ENCODE assay signal across 8 cellular contexts in the genomic region with DNA sequence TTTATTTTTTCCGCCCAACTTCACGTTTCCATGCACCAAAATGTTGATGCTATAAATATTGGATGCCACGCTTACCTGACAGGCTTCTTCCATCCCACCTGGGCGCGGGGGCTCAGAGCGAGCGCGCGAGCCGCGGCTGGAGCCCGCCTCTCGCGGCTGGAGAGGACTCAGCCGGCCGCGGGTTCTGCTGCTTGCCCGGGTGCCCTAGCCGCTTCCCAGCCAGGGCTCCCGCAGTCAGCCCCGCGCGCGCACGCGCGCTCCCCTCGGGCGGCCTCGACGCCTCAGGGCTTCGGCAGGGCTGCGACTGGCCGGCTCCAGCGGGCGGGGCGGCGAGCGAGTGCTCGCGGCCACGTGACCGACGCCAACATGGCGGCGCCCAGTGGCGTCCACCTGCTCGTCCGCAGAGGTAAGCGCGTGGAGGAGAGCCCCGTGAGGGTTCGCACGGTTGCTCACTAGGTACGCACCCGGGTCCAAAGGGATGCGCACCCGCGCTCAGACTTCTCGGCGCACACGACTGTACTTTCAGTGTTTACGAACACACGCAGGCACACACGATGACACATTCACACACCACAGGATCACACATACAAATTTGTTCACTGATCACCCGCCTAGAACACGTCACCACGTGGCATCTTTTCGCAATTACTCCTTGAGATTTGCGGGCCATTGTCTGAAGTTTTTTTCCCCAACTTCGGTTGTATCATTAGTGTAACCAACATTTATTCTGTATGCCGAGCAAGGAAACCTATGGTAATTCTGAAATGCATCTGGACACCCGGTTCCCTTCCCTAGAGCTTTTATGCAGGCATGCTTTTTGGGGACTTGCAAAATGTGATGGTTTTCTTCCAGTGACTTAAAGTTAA. TPM values are rescaled to one million over a fixed set of nuclear protein-coding genes. Genes with fewer than 3 reads are reported as not detected.
DNase-seq lines count a peak whose midpoint lies in the region; ATAC-seq and TF ChIP-seq lines count a peak whose summit lies in the region.

A gene (plus strand): TSS at position 350 of the 866 bp plus-strand sequence. CDS start 17 bp downstream, at position 367.

- DNase-seq in NCI-H1092 (lab: John Stamatoyannopoulos, UW) (peak; percentile 89), head of caudate nucleus (peak; percentile 78 to 97 (median 94)), osteocyte (ENCODE audit: extremely low spot score, unreplicated experiment) (peak; percentile 95)

- H3K36me3 Mint-ChIP-seq in activated naive CD8-positive, alpha-beta T cell: no peaks in the 10 kb centered on the region
- peaks cover 1% of the 10 kb centered on the region for H3K36me3 Mint-ChIP-seq in osteocyte (ENCODE audit: unreplicated experiment)

- intact Hi-C loops in head of caudate nucleus (cut with DNase I): loop anchor here (5.0 to 10.0 kb wide), 2 partner anchors 73 to 105 kb away; a partner anchor contains a TSS

- under 1% methylated on average over 73 of the region's 73 CpGs for WGBS in thymus

- peaks cover 3% of the 10 kb centered on the region for H3K27me3 Mint-ChIP-seq in activated naive CD8-positive, alpha-beta T cell
- peaks cover 3% of the 10 kb centered on the region for H3K27me3 Mint-ChIP-seq in osteocyte (ENCODE audit: unreplicated experiment)

- peak within 1 kb of the TSS; percentile 100 for H3K27ac Mint-ChIP-seq in activated naive CD8-positive, alpha-beta T cell
- H3K27ac Mint-ChIP-seq in osteocyte (ENCODE audit: unreplicated experiment): peak within 1 kb of the TSS; percentile 93

- H3K9me3 ChIP-seq in thymus (ENCODE audit: control insufficient read depth): no peaks in the 10 kb centered on the region

- peak within 1 kb of the TSS; percentile 96 for H3K4me3 Mint-ChIP-seq in activated naive CD8-positive, alpha-beta T cell
- peak within 1 kb of the TSS; percentile 93 for H3K4me3 Mint-ChIP-seq in osteocyte (ENCODE audit: unreplicated experiment)

- no peak within 1 kb of the TSS for H3K27ac ChIP-seq in thymus (ENCODE audit: low read depth)

- peaks cover 22% of the 10 kb centered on the region for H3K4me1 Mint-ChIP-seq in activated naive CD8-positive, alpha-beta T cell (ENCODE audit: low read depth)
- H3K4me1 Mint-ChIP-seq in osteocyte (ENCODE audit: unreplicated experiment): peaks cover 19% of the 10 kb centered on the region

- peak; percentile 98 for ATAC-seq in HG02623 (IDR thresholded peaks at IDR 0.05; ENCODE audit: unreplicated experiment)
- ATAC-seq in SK-N-SH treated with all-trans-retinoic acid at 6 μM for 48 hours: peak; percentile 100

- peak; percentile 84 for TF ChIP-seq POLR2A in GM10847 (IDR thresholded peaks at IDR 0.05; ENCODE audit: extremely low read depth, insufficient read length)

- no peak for TF ChIP-seq CTCF in osteocyte (IDR thresholded peaks at IDR 0.05)

- H3K36me3 ChIP-seq in thymus (ENCODE audit: control insufficient read depth, insufficient read depth): no peaks in the 10 kb centered on the region

- peak within 1 kb of the TSS; percentile 61 for H3K4me3 ChIP-seq in thymus (ENCODE audit: low read length)

- no peaks in the 10 kb centered on the region for H3K9me3 Mint-ChIP-seq in activated naive CD8-positive, alpha-beta T cell (ENCODE audit: low read depth)
- H3K9me3 Mint-ChIP-seq in osteocyte (ENCODE audit: unreplicated experiment): no peaks in the 10 kb centered on the region

- peaks cover 3% of the 10 kb centered on the region for H3K27me3 ChIP-seq in thymus (ENCODE audit: control insufficient read depth, insufficient read depth)

- H3K4me1 ChIP-seq in thymus (ENCODE audit: control insufficient read depth, insufficient read depth, low read length): peaks cover 4% of the 10 kb centered on the region

TF ChIP-seq in SK-N-SH treated with all-trans-retinoic acid at 6 μM for 48 hours, 23 proteins besides CTCF, POLR2A, EP300 and RAD21:
- TF ChIP-seq ISL1 (CRISPR knock-in tag; IDR thresholded peaks at IDR 0.05) (no peak), ZFP3 (CRISPR knock-in tag; IDR thresholded peaks at IDR 0.05) (0 out of 2 replicates have a peak, but pooled peaks have one; percentile 52)
- TF ChIP-seq, protein P1, sequence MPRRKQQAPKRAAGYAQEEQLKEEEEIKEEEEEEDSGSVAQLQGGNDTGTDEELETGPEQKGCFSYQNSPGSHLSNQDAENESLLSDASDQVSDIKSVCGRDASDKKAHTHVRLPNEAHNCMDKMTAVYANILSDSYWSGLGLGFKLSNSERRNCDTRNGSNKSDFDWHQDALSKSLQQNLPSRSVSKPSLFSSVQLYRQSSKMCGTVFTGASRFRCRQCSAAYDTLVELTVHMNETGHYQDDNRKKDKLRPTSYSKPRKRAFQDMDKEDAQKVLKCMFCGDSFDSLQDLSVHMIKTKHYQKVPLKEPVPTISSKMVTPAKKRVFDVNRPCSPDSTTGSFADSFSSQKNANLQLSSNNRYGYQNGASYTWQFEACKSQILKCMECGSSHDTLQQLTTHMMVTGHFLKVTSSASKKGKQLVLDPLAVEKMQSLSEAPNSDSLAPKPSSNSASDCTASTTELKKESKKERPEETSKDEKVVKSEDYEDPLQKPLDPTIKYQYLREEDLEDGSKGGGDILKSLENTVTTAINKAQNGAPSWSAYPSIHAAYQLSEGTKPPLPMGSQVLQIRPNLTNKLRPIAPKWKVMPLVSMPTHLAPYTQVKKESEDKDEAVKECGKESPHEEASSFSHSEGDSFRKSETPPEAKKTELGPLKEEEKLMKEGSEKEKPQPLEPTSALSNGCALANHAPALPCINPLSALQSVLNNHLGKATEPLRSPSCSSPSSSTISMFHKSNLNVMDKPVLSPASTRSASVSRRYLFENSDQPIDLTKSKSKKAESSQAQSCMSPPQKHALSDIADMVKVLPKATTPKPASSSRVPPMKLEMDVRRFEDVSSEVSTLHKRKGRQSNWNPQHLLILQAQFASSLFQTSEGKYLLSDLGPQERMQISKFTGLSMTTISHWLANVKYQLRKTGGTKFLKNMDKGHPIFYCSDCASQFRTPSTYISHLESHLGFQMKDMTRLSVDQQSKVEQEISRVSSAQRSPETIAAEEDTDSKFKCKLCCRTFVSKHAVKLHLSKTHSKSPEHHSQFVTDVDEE (CRISPR knock-in tag; IDR thresholded peaks at IDR 0.05): peak; percentile 34; the same call in 1 of the 2 replicates

RNA-seq across cellular contexts. Expression of the gene that starts here (rescaled TPM):
- 6.5 and 8.5 TPM in 2 replicates for total RNA-seq in osteocyte
- 4.2 TPM for polyA plus RNA-seq in thymus
